Comparison of ENCODE assay signal across 30 cellular contexts in the genomic region with DNA sequence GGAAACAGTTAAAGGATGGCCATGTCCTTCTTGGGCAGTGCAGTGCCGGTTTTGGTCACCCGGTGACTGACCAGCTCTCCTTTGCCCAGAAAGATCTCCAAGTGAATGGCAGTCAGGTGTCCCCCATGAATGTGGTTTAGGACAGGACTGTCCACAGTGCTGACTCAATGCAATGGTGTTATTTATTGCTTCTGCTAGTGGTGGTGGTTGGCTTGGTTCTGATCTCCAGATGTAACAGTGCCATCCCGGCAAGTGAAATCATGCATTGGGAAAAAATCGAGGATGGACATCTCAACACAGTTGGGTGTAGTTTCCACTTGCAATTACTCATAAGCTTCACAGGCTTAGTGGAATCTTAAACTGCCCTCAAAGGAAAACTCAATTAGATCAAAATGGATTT.
A peak's percentile ranks its signal among the peaks of the same experiment; 100 is the strongest.
DNase-seq lines count a peak whose midpoint lies in the region; ATAC-seq and TF ChIP-seq lines count a peak whose summit lies in the region.
"Had no signal": no experiment of that assay in that cellular context is flagged by ENCODE, and none has a peak within 500 bp of the region (broad histone marks: within the 10 kb centered on the region; RNA-seq: fewer than 3 reads in every experiment).

No MANE protein-coding gene starts in this region.

- no peaks in the 10 kb centered on the region for H3K27me3 ChIP-seq in SK-N-SH (ENCODE audit: insufficient read depth)
- H3K27me3 ChIP-seq in smooth muscle cell (ENCODE audit: low read depth): no peaks in the 10 kb centered on the region
- H3K27me3 ChIP-seq: ascending aorta, cardiac muscle cell, foreskin keratinocyte, transverse colon had no signal

- 93% methylated on average over 4 of the region's 4 CpGs for WGBS in SK-N-SH (ENCODE audit: low lambda C conversion rate)
- WGBS in smooth muscle cell (ENCODE audit: low lambda C conversion rate): 76% methylated on average over 4 of the region's 4 CpGs

- no peaks in the 10 kb centered on the region for H3K36me3 ChIP-seq in SK-N-SH (replicated peaks in 1 of 2; ENCODE audit: control insufficient read depth in 1 of 2, insufficient read depth in 2 of 2, low read length in 1 of 2)
- H3K36me3 ChIP-seq in smooth muscle cell (ENCODE audit: low read depth): no peaks in the 10 kb centered on the region
- H3K36me3 ChIP-seq: ascending aorta, cardiac muscle cell, left ventricle myocardium inferior, transverse colon had no signal

- H3K9me3 ChIP-seq in SK-N-SH: no peaks in the 10 kb centered on the region
- no peaks in the 10 kb centered on the region for H3K9me3 ChIP-seq in smooth muscle cell (replicated peaks; ENCODE audit: low read depth)
- H3K9me3 ChIP-seq: ascending aorta, left ventricle myocardium inferior, transverse colon had no signal

- CTCF ChIA-PET in SK-N-SH (lab: Yijun Ruan, JAX): interaction anchor here (0.7 to 6.0 kb wide), 13 partner anchors 8 to 179 kb away, joined by 3 to 33 read pairs (median 5); no protein-coding TSS in a partner anchor

- H4K20me1 ChIP-seq in SK-N-SH (ENCODE audit: insufficient read depth) (no peaks in the 10 kb centered on the region), smooth muscle cell (ENCODE audit: low read depth) (peaks cover 85% of the 10 kb centered on the region)

- no peak for TF ChIP-seq RAD21 in SK-N-SH (IDR thresholded peaks at IDR 0.05; ENCODE audit: low read length)

- no peak overlapping the region for H2AFZ ChIP-seq in SK-N-SH (ENCODE audit: low read depth)
- H2AFZ ChIP-seq in smooth muscle cell (ENCODE audit: low read depth): no peak overlapping the region

- DNase-seq in SK-N-SH: no peak
- peak; percentile 53 for DNase-seq in RPMI7951 (ENCODE audit: low read depth)
- DNase-seq in fibroblast of mammary gland (ENCODE audit: low read depth): peak; percentile 43
- DNase-seq in smooth muscle cell (lab: John Stamatoyannopoulos, UW; ENCODE audit: unreplicated experiment): no peak
- no peak for DNase-seq in stimulated activated CD4-positive, alpha-beta T cell treated with anti-CD3 and anti-CD28 coated beads, Interleukin-4, amount 100 ng/mL, for 4 hours
- no peak for DNase-seq in NCI-H1694 (lab: John Stamatoyannopoulos, UW)
- DNase-seq: activated CD4-positive, alpha-beta T cell treated with anti-CD3 and anti-CD28 coated beads, Interleukin-2, amount 50 U/mL, for 48 hours; activated CD4-positive, CD25-positive, alpha-beta regulatory T cell treated with anti-CD3 and anti-CD28 coated beads, Interleukin-2, amount 50 U/mL, for 72 hours; activated T-cell treated with anti-CD3 and anti-CD28 coated beads, Interleukin-2, amount 50 U/mL, for 48 hours; AML-193; CD4-positive, CD25-positive, alpha-beta regulatory T cell; effector memory CD8-positive, alpha-beta T cell; HCEC 1CT; islet precursor cell; left ventricle myocardium inferior; naive B cell; NCI-H1092; NCI-H187 treated with DMSO at 0.1 percent for 48 hours; NCI-H2171; RPMI8226; transverse colon had no signal

- no peaks in the 10 kb centered on the region for H3K9me2 ChIP-seq in SK-N-SH

- TF ChIP-seq CTCF in SK-N-SH (IDR thresholded peaks at IDR 0.05) (no peak), fibroblast of mammary gland (conservative IDR thresholded peaks at IDR 0.05; ENCODE audit: control insufficient read depth, insufficient read depth, low read depth, low read length) (no peak), smooth muscle cell (IDR thresholded peaks at IDR 0.05; ENCODE audit: borderline replicate concordance, insufficient read depth, poor library complexity, severe bottlenecking) (no peak)

- H3F3A ChIP-seq in SK-N-SH (replicated peaks; ENCODE audit: insufficient read depth) (peaks cover 7% of the 10 kb centered on the region), smooth muscle cell (ENCODE audit: low read depth) (peaks cover 18% of the 10 kb centered on the region)

- H3K27ac ChIP-seq in SK-N-SH (ENCODE audit: low read depth in 2 of 2, low read length in 1 of 2): peak overlapping the region in 1 of 2 experiments; percentile 50; a peak in 1 of 4 replicates
- no peak overlapping the region for H3K27ac ChIP-seq in smooth muscle cell (ENCODE audit: low read depth)
- H3K27ac ChIP-seq: 22Rv1, cardiac muscle cell, foreskin keratinocyte, transverse colon had no signal

- H3K9ac ChIP-seq in SK-N-SH (no peak overlapping the region), smooth muscle cell (ENCODE audit: low read depth) (no peak overlapping the region)

- H3K4me3 ChIP-seq in SK-N-SH (ENCODE audit: low read depth in 2 of 2, low read length in 1 of 2) (no peak overlapping the region), fibroblast of mammary gland (ENCODE audit: control insufficient read depth, low read depth, low read length) (no peak overlapping the region), smooth muscle cell (no peak overlapping the region)
- H3K4me3 ChIP-seq: ascending aorta, cardiac muscle cell, coronary artery, GM12878, left ventricle myocardium inferior, transverse colon had no signal

- H3K4me2 ChIP-seq in SK-N-SH: peak overlapping the region; percentile 21; the same call in 1 of the 2 replicates
- H3K4me2 ChIP-seq in smooth muscle cell: peak overlapping the region; percentile 23

- H3K4me1 ChIP-seq in SK-N-SH (ENCODE audit: control insufficient read depth in 1 of 2, insufficient read depth in 2 of 2, low read depth in 1 of 2, low read length in 1 of 2) (peaks cover 28 to 38% of the 10 kb centered on the region in 2 experiments), smooth muscle cell (ENCODE audit: low read depth) (peaks cover 32% of the 10 kb centered on the region)

- POLR2A ChIA-PET in SK-N-SH (lab: Yijun Ruan, JAX): interaction anchor here (1.2 kb wide), 1 partner anchor 9 kb away, joined by 4 read pairs; no protein-coding TSS in a partner anchor

- ATAC-seq in SK-N-SH treated with all-trans-retinoic acid at 6 μM for 48 hours: no peak
- ATAC-seq in HG02763 (IDR thresholded peaks at IDR 0.05; ENCODE audit: unreplicated experiment): no peak
- ATAC-seq: effector memory CD8-positive, alpha-beta T cell; GM12878; stimulated activated memory B cell treated with anti-CD40 and anti-IgM and Interleukin-4, amounts not matched to agents 10 μg/mL and 1 μg/mL and 100 μg/mL, for 72 hours had no signal

- H3K79me2 ChIP-seq in SK-N-SH (ENCODE audit: insufficient read depth) (no peaks in the 10 kb centered on the region; the same call in 1 of the 2 replicates), smooth muscle cell (ENCODE audit: low read depth) (peaks cover 16% of the 10 kb centered on the region)

- TF ChIP-seq EP300 in SK-N-SH (IDR thresholded peaks at IDR 0.05; ENCODE audit: borderline replicate concordance in 1 of 2, low read depth in 1 of 2, low read length in 1 of 2): no peak

TF ChIP-seq in SK-N-SH, 30 proteins besides CTCF, POLR2A, EP300 and RAD21 (continues in another document):
- TF ChIP-seq RFX5 (IDR thresholded peaks at IDR 0.05; ENCODE audit: low read length) (no peak), PBX3 (IDR thresholded peaks at IDR 0.05) (0 out of 2 replicates have a peak, but pooled peaks have one; percentile 2)

TF ChIP-seq in SK-N-SH treated with all-trans-retinoic acid at 6 μM for 48 hours, 23 proteins besides CTCF, POLR2A, EP300 and RAD21:
- TF ChIP-seq ESRRG (CRISPR knock-in tag; IDR thresholded peaks at IDR 0.05) (no peak), ARNTL (CRISPR knock-in tag; IDR thresholded peaks at IDR 0.05; ENCODE audit: borderline replicate concordance, low read depth) (no peak), ZNF8 (CRISPR knock-in tag; IDR thresholded peaks at IDR 0.05) (no peak), SNAI2 (CRISPR knock-in tag; IDR thresholded peaks at IDR 0.05) (no peak), CSDC2 (CRISPR knock-in tag; IDR thresholded peaks at IDR 0.05) (no peak), PPARA (CRISPR knock-in tag; IDR thresholded peaks at IDR 0.05; ENCODE audit: borderline replicate concordance) (no peak)

Comparison
In these comparisons a context has a peak if more than half of its experiments do, and no peak if none do; other contexts are left out.
1. DNase-seq: peak in RPMI7951 (single experiment) and fibroblast of mammary gland (single experiment); none in SK-N-SH (single experiment), smooth muscle cell (single experiment), stimulated activated CD4-positive, alpha-beta T cell treated with anti-CD3 and anti-CD28 coated beads, Interleukin-4, amount 100 ng/mL, for 4 hours (0 of 2) and NCI-H1694 (single experiment).